ENCODE assay signal across 12 cellular contexts in the genomic region with DNA sequence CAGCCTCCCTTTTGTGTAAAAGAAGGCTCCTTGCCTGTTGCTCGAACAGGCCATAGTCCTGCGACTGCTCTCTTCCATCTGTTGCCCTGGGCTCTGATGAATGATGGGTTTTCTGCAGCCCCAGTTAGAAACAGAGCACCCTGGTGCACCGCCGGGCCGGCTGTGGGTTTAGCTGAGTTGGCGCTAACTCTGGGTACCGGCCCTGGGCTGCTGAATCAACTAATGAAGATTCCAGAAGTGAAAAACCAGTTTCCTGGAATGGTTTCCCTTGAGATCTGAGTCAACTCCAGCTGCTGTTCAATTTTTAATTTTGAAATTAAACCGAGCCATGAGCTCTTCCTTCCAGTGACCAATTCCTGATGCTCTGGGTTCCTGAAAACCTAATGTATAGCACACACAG. TPM values are rescaled to one million over a fixed set of nuclear protein-coding genes. Genes with fewer than 3 reads are reported as not detected.
A peak's percentile ranks its signal among the peaks of the same experiment; 100 is the strongest.
DNase-seq lines count a peak whose midpoint lies in the region; ATAC-seq and TF ChIP-seq lines count a peak whose summit lies in the region.
"Had no signal": no experiment of that assay in that cellular context is flagged by ENCODE, and none has a peak within 500 bp of the region (broad histone marks: within the 10 kb centered on the region; RNA-seq: fewer than 3 reads in every experiment).

No MANE protein-coding gene starts in this region.

- H3K27me3 ChIP-seq in heart right ventricle: peaks cover 0 to 27% (median 3%) of the 10 kb centered on the region in 7 donors
- H3K27me3 ChIP-seq in rectal smooth muscle tissue (ENCODE audit: control insufficient read depth, insufficient read depth, low read length): no peaks in the 10 kb centered on the region

- H3K4me1 ChIP-seq in heart right ventricle (peaks cover 5 to 68% (median 38%) of the 10 kb centered on the region in 9 donors), rectal smooth muscle tissue (ENCODE audit: control insufficient read depth, insufficient read depth, low read length) (peaks cover 37% of the 10 kb centered on the region)

- peak; percentile 21 to 59 (median 42) for ATAC-seq in heart right ventricle
- ATAC-seq in GM21390 (IDR thresholded peaks at IDR 0.05; ENCODE audit: unreplicated experiment): no peak
- ATAC-seq: activated CD8-positive, alpha-beta T cell treated with anti-CD3 and anti-CD28 coated beads, Interleukin-2, amount 10 ng/mL, durations not matched to agents 7 days and 5 days had no signal

- intact Hi-C loops in heart right ventricle (cut with DNase I): loop anchor here in 7 of 10 donors (2.0 to 10.0 kb wide), 6 partner anchors 83 to 283 kb away; no protein-coding TSS in a partner anchor

- no peak for TF ChIP-seq CTCF in AG04449 (IDR thresholded peaks at IDR 0.05; ENCODE audit: insufficient read depth, low read length, missing control alignments)
- no peak for TF ChIP-seq CTCF in RWPE1 (conservative IDR thresholded peaks at IDR 0.05; ENCODE audit: low read depth)
- TF ChIP-seq CTCF in heart right ventricle (IDR thresholded peaks at IDR 0.05): no peak

- H3K27ac ChIP-seq in RWPE1 (peak overlapping the region; percentile 48; the same call in 1 of the 2 replicates), heart right ventricle (peak overlapping the region in 9 of 10 donors; percentile 11 to 87 (median 81)), rectal smooth muscle tissue (ENCODE audit: low read depth, low read length) (peak overlapping the region; percentile 64)
- H3K27ac ChIP-seq: KMS-11 had no signal

- WGBS in heart right ventricle, 2 donors: 42 to 56% methylated on average over 8 of the region's 8 CpGs

- peaks cover 0 to 7% (median 0%) of the 10 kb centered on the region in 9 donors for H3K36me3 ChIP-seq in heart right ventricle
- H3K36me3 ChIP-seq in rectal smooth muscle tissue (ENCODE audit: control insufficient read depth, insufficient read depth, low read length): no peaks in the 10 kb centered on the region

- DNase-seq in AG04449 (ENCODE audit: low read depth, low spot score): no peak
- no peak for DNase-seq in RWPE1 (ENCODE audit: low spot score)
- DNase-seq in heart right ventricle: peak in 1 of 2 donors; percentile 38
- no peak for DNase-seq in NCI-H1436 treated with DMSO at 0.1 percent for 48 hours (lab: John Stamatoyannopoulos, UW)
- DNase-seq in NCI-H146 (lab: John Stamatoyannopoulos, UW): no peak
- DNase-seq in activated CD4-positive, alpha-beta T cell treated with anti-CD3 and anti-CD28 coated beads for 48 hours: no peak
- DNase-seq: activated CD8-positive, alpha-beta T cell treated with anti-CD3 and anti-CD28 coated beads, Interleukin-2, amount 10 ng/mL, durations not matched to agents 7 days and 5 days; activated naive CD4-positive, alpha-beta T cell treated with anti-CD3 and anti-CD28 coated beads, Interleukin-2, amount 50 U/mL, for 16 hours; NCI-H226 had no signal

- POLR2A ChIA-PET in AG04449 (lab: Yijun Ruan, JAX): interaction anchor here (0.5 to 0.8 kb wide), 4 partner anchors 26 to 322 kb away, joined by 3 to 4 read pairs (median 3); no protein-coding TSS in a partner anchor
- POLR2A ChIA-PET in RWPE1 (lab: Yijun Ruan, JAX; ENCODE audit: low non-redundant PET): no interaction called here

- H3K9ac ChIP-seq in rectal smooth muscle tissue (ENCODE audit: low read length): no peak overlapping the region
- H3K9ac ChIP-seq: KMS-11 had no signal

- CTCF ChIA-PET in AG04449 (lab: Yijun Ruan, JAX): interaction anchor here (1.4 to 7.2 kb wide), 12 partner anchors 12 to 313 kb away, joined by 3 to 50 read pairs (median 16); no protein-coding TSS in a partner anchor
- CTCF ChIA-PET in RWPE1 (lab: Yijun Ruan, JAX): interaction anchor here (0.6 to 0.8 kb wide), 3 partner anchors 18 to 558 kb away, joined by 3 to 4 read pairs (median 3); no protein-coding TSS in a partner anchor

- H3K9me3 ChIP-seq in heart right ventricle: no peaks in the 10 kb centered on the region

- H3K4me3 ChIP-seq in AG04449 (ENCODE audit: low read depth, low read length): peak overlapping the region; percentile 44
- peak overlapping the region in 6 of 10 donors; percentile 11 to 58 (median 26) for H3K4me3 ChIP-seq in heart right ventricle
- H3K4me3 ChIP-seq in rectal smooth muscle tissue (ENCODE audit: low read length): no peak overlapping the region

RNA-seq across cellular contexts. Expression of a gene that starts 5.7 kb away (rescaled TPM):
- 100 to 1,000 TPM in 2 of 10 donors, 10 to 100 TPM in 8; 27.7 to 222 (median 47.5) TPM for total RNA-seq in heart right ventricle
- 100 to 1,000 TPM in 1 of 2 donors, 10 to 100 TPM in 1; 33.5 to 116 TPM for polyA plus RNA-seq in heart right ventricle
